ENCODE assay signal across 28 cellular contexts in genomic region chr4:176910646-176911045, GRCh38.
"Had no signal": no experiment of that assay in that cellular context is flagged by ENCODE, and none has a peak within 500 bp of the region (broad histone marks: within the 10 kb centered on the region; RNA-seq: fewer than 3 reads in every experiment).

No MANE protein-coding gene starts in this region.

- H3K27ac ChIP-seq: brain microvascular endothelial cell had no signal

- H3K27me3 ChIP-seq: brain microvascular endothelial cell had no signal

- H3K4me3 Mint-ChIP-seq: activated CD4-positive, alpha-beta memory T cell treated with anti-CD3 and anti-CD28 coated beads, Interleukin-2, amount 10 ng/mL, durations not matched to agents 7 days and 5 days; activated CD4-positive, alpha-beta T cell treated with anti-CD3 and anti-CD28 coated beads, Interleukin-2, amount 10 ng/mL, durations not matched to agents 7 days and 5 days; activated naive CD4-positive, alpha-beta T cell treated with anti-CD3 and anti-CD28 coated beads, Interleukin-2, amount 10 ng/mL, durations not matched to agents 7 days and 5 days; activated naive CD8-positive, alpha-beta T cell treated with anti-CD3 and anti-CD28 coated beads, Interleukin-2, amount 10 ng/mL, durations not matched to agents 7 days and 5 days; activated T-cell treated with anti-CD3 and anti-CD28 coated beads, Interleukin-2, amount 50 U/mL, for 24 hours; activated T-cell treated with anti-CD3 and anti-CD28 coated beads, Interleukin-2, amount 50 U/mL, for 72 hours; effector memory CD8-positive, alpha-beta T cell; T-helper 17 cell; T-helper 2 cell treated with Interferon-gamma antibody and Interleukin-4, amounts not matched to agents 5 μg/mL and 100 μg/mL, for 36 hours had no signal

- H3K36me3 ChIP-seq: brain microvascular endothelial cell had no signal

- H3K36me3 Mint-ChIP-seq: activated naive CD4-positive, alpha-beta T cell treated with anti-CD3 and anti-CD28 coated beads, Interleukin-2, amount 10 ng/mL, durations not matched to agents 7 days and 5 days; activated naive CD8-positive, alpha-beta T cell treated with anti-CD3 and anti-CD28 coated beads, Interleukin-2, amount 10 ng/mL, durations not matched to agents 7 days and 5 days had no signal

- H3K4me1 Mint-ChIP-seq: activated CD4-positive, alpha-beta memory T cell treated with anti-CD3 and anti-CD28 coated beads, Interleukin-2, amount 10 ng/mL, durations not matched to agents 7 days and 5 days; activated CD4-positive, alpha-beta T cell treated with anti-CD3 and anti-CD28 coated beads, Interleukin-2, amount 10 ng/mL, durations not matched to agents 7 days and 5 days; activated naive CD4-positive, alpha-beta T cell treated with anti-CD3 and anti-CD28 coated beads, Interleukin-2, amount 10 ng/mL, durations not matched to agents 7 days and 5 days; activated naive CD8-positive, alpha-beta T cell treated with anti-CD3 and anti-CD28 coated beads, Interleukin-2, amount 10 ng/mL, durations not matched to agents 7 days and 5 days; T-helper 17 cell had no signal

- DNase-seq: activated CD4-positive, alpha-beta memory T cell treated with anti-CD3 and anti-CD28 coated beads, Interleukin-2, amount 10 ng/mL, durations not matched to agents 7 days and 5 days; activated CD4-positive, alpha-beta T cell treated with anti-CD3 and anti-CD28 coated beads for 4 hours; activated CD4-positive, alpha-beta T cell treated with anti-CD3 and anti-CD28 coated beads, Interleukin-2, amount 10 ng/mL, durations not matched to agents 7 days and 5 days; activated CD4-positive, alpha-beta T cell treated with anti-CD3 and anti-CD28 coated beads, Interleukin-2, amount 50 U/mL, for 4 hours; activated CD4-positive, CD25-positive, alpha-beta regulatory T cell; activated CD4-positive, CD25-positive, alpha-beta regulatory T cell treated with anti-CD3 and anti-CD28 coated beads, Interleukin-2, amount 50 U/mL, for 72 hours; activated CD8-positive, alpha-beta memory T cell treated with anti-CD3 and anti-CD28 coated beads, Interleukin-2, amount 50 U/mL, for 48 hours; activated gamma-delta T cell; activated naive CD4-positive, alpha-beta T cell; activated naive CD4-positive, alpha-beta T cell treated with anti-CD3 and anti-CD28 coated beads, Interleukin-2, amount 10 ng/mL, durations not matched to agents 7 days and 5 days; activated naive CD8-positive, alpha-beta T cell treated with anti-CD3 and anti-CD28 coated beads, Interleukin-2, amount 10 ng/mL, durations not matched to agents 7 days and 5 days; activated T-cell treated with anti-CD3 and anti-CD28 coated beads for 4 hours; activated T-cell treated with anti-CD3 and anti-CD28 coated beads, Interleukin-2, amount 50 U/mL, for 24 hours; activated T-cell treated with anti-CD3 and anti-CD28 coated beads, Interleukin-2, amount 50 U/mL, for 72 hours; brain microvascular endothelial cell; caudate nucleus; cortex of kidney; dermis blood vessel endothelial cell; effector CD4-positive, alpha-beta T cell; effector memory CD8-positive, alpha-beta T cell; foreskin fibroblast; head of caudate nucleus; hippocampal formation; T-helper 17 cell; T1000 had no signal

- H3K27me3 Mint-ChIP-seq: activated CD4-positive, alpha-beta T cell treated with anti-CD3 and anti-CD28 coated beads, Interleukin-2, amount 10 ng/mL, durations not matched to agents 7 days and 5 days; activated naive CD4-positive, alpha-beta T cell treated with anti-CD3 and anti-CD28 coated beads, Interleukin-2, amount 10 ng/mL, durations not matched to agents 7 days and 5 days; activated T-cell treated with anti-CD3 and anti-CD28 coated beads, Interleukin-2, amount 50 U/mL, for 24 hours; effector memory CD8-positive, alpha-beta T cell; T-helper 17 cell had no signal

- H3K27ac Mint-ChIP-seq: activated CD4-positive, alpha-beta memory T cell treated with anti-CD3 and anti-CD28 coated beads, Interleukin-2, amount 10 ng/mL, durations not matched to agents 7 days and 5 days; activated CD4-positive, alpha-beta T cell treated with anti-CD3 and anti-CD28 coated beads, Interleukin-2, amount 10 ng/mL, durations not matched to agents 7 days and 5 days; activated naive CD4-positive, alpha-beta T cell treated with anti-CD3 and anti-CD28 coated beads, Interleukin-2, amount 10 ng/mL, durations not matched to agents 7 days and 5 days; activated naive CD4-positive, alpha-beta T cell treated with anti-CD3 and anti-CD28 coated beads, Interleukin-2, amount 50 U/mL, for 72 hours; activated naive CD8-positive, alpha-beta T cell treated with anti-CD3 and anti-CD28 coated beads, Interleukin-2, amount 10 ng/mL, durations not matched to agents 7 days and 5 days; activated T-cell treated with anti-CD3 and anti-CD28 coated beads, Interleukin-2, amount 50 U/mL, for 24 hours; activated T-cell treated with anti-CD3 and anti-CD28 coated beads, Interleukin-2, amount 50 U/mL, for 72 hours; effector memory CD8-positive, alpha-beta T cell; T-helper 17 cell; T-helper 2 cell treated with Interferon-gamma antibody and Interleukin-4, amounts not matched to agents 5 μg/mL and 100 μg/mL, for 36 hours had no signal

- ATAC-seq: activated naive CD4-positive, alpha-beta T cell treated with anti-CD3 and anti-CD28 coated beads, Interleukin-2, amount 50 U/mL, for 72 hours; activated T-cell treated with anti-CD3 and anti-CD28 coated beads, Interleukin-2, amount 50 U/mL, for 72 hours; effector memory CD8-positive, alpha-beta T cell; esophagus mucosa; T-helper 17 cell had no signal
